Comparison of ENCODE assay signal across 15 cellular contexts in genomic region chr10:50210876-50211275, GRCh38. TPM values are rescaled to one million over a fixed set of nuclear protein-coding genes. Genes with fewer than 3 reads are reported as not detected.
DNase-seq lines count a peak whose midpoint lies in the region; ATAC-seq and TF ChIP-seq lines count a peak whose summit lies in the region.
"Had no signal": no experiment of that assay in that cellular context is flagged by ENCODE, and none has a peak within 500 bp of the region (broad histone marks: within the 10 kb centered on the region; RNA-seq: fewer than 3 reads in every experiment).

No MANE protein-coding gene starts in this region.

- ATAC-seq in GM18867 (IDR thresholded peaks at IDR 0.05; ENCODE audit: unreplicated experiment), result peak; percentile 86
- peak; percentile 68 for ATAC-seq in HG02798 (IDR thresholded peaks at IDR 0.05; ENCODE audit: poor library complexity, unreplicated experiment)
- ATAC-seq in HG03520 (IDR thresholded peaks at IDR 0.05; ENCODE audit: unreplicated experiment), result no peak
- ATAC-seq: GM23338 had no signal

- H3K4me3 ChIP-seq in GM12865 (ENCODE audit: low read depth, low read length), result no peak overlapping the region
- H3K4me3 ChIP-seq: BLaER1 treated with 17β-estradiol and CSF1 and Interleukin-3, amounts not matched to agents 10 nM and 100 nM; GM23338 had no signal

- peak; percentile 20 for DNase-seq in GM12865 (ENCODE audit: low read depth)
- DNase-seq in RPMI7951 (ENCODE audit: low read depth), result peak; percentile 26
- DNase-seq in A172 (ENCODE audit: low spot score), result no peak
- DNase-seq in iPS-NIHi11 (ENCODE audit: low spot score), result no peak
- no peak for DNase-seq in NCI-H774 (lab: John Stamatoyannopoulos, UW)
- DNase-seq: DMS153, NCI-H1092 treated with DMSO at 0.1 percent for 48 hours, NCI-H1694, NCI-H2107, SIG-M5 had no signal

- TF ChIP-seq CTCF in GM12865 (IDR thresholded peaks at IDR 0.05; ENCODE audit: insufficient read depth, low read depth, low read length, missing control alignments), result no peak

RNA-seq across cellular contexts. Expression of gene ASAH2, which starts 40.4 kb away (rescaled TPM):
- total RNA-seq in RPMI7951 (2014; rRNA removed; shearing (Covaris generic)), result 0.39 and 0.84 TPM in 2 replicates
- 0.46 and 0.83 TPM in 2 replicates for total RNA-seq in A172 (2014; rRNA removed; shearing (Covaris generic))

Comparison
In these comparisons a context has a peak if more than half of its experiments do, and no peak if none do; other contexts are left out.
1. DNase-seq: peak in GM12865 (single experiment) and RPMI7951 (single experiment); none in A172 (single experiment), iPS-NIHi11 (single experiment) and NCI-H774 (single experiment).